8 cellular contexts compared by ENCODE assay signal in the genomic region with DNA sequence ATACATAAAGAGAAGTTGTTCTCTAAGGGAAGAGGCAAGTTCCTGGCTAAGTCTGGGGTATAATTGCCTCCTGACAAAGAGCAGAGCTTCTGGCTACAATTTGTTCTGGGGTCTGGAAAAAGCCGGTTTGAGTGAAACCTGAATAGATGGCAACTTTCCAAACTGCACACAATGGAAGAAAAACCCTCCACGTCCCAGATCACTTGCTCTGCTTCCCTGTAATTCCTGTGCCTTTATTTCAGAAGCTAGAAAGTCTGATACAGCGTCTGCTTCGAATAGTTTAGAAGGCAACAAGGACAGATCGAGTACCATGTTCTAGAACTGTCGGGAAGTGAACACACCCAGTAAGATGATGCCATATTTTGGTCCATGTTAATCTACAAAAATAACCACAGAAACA. TPM values are rescaled to one million over a fixed set of nuclear protein-coding genes. Genes with fewer than 3 reads are reported as not detected.
DNase-seq lines count a peak whose midpoint lies in the region; ATAC-seq lines count a peak whose summit lies in the region.

No MANE protein-coding gene starts in this region.

- in situ Hi-C loops in GM23248 (cut with MboI), result no loop called here

- ATAC-seq in HG03095 (IDR thresholded peaks at IDR 0.05; ENCODE audit: unreplicated experiment) (no peak), GM18517 (IDR thresholded peaks at IDR 0.05; ENCODE audit: unreplicated experiment) (no peak)

- peak overlapping the region; percentile 86 for H3K27ac ChIP-seq in GM23248

- peak; percentile 54 for DNase-seq in GM23248
- DNase-seq in NCI-H774 (lab: John Stamatoyannopoulos, UW), result peak; percentile 39
- peak; percentile 69 for DNase-seq in pons (ENCODE audit: low spot score)
- DNase-seq in germinal center (ENCODE audit: low spot score), result no peak
- no peak for DNase-seq in 8988T

- peak overlapping the region; percentile 92 for H3K9ac ChIP-seq in GM23248
- no peak overlapping the region for H3K9ac ChIP-seq in endocrine pancreas (ENCODE audit: control insufficient read depth, insufficient read depth, low read length)

- H3K4me1 ChIP-seq in GM23248 (ENCODE audit: insufficient read depth) (peaks cover 38% of the 10 kb centered on the region), endocrine pancreas (ENCODE audit: control insufficient read depth, insufficient read depth, low read length) (no peaks in the 10 kb centered on the region)

- H2AFZ ChIP-seq in GM23248, result peak overlapping the region; percentile 72

- H3K36me3 ChIP-seq in GM23248 (ENCODE audit: low read depth), result no peaks in the 10 kb centered on the region
- H3K36me3 ChIP-seq in endocrine pancreas (ENCODE audit: control insufficient read depth, insufficient read depth, low read length), result no peaks in the 10 kb centered on the region

- H3K4me3 ChIP-seq in GM23248, result peak overlapping the region; percentile 92
- H3K4me3 ChIP-seq in endocrine pancreas (ENCODE audit: control insufficient read depth, insufficient read depth, low read length), result peak overlapping the region; percentile 14

- H3K27me3 ChIP-seq in GM23248 (replicated peaks; ENCODE audit: insufficient read depth) (no peaks in the 10 kb centered on the region), endocrine pancreas (ENCODE audit: control insufficient read depth, insufficient read depth, low read length) (no peaks in the 10 kb centered on the region)

- peaks cover 39% of the 10 kb centered on the region for H3K79me2 ChIP-seq in GM23248 (ENCODE audit: insufficient read depth)

- peaks cover 48% of the 10 kb centered on the region for H3F3A ChIP-seq in GM23248 (ENCODE audit: insufficient read depth)

- H3K4me2 ChIP-seq in GM23248 (ENCODE audit: unreplicated experiment), result peak overlapping the region; percentile 72

- no peaks in the 10 kb centered on the region for H3K9me3 ChIP-seq in GM23248 (ENCODE audit: low read depth)
- H3K9me3 ChIP-seq in endocrine pancreas (ENCODE audit: control insufficient read depth, low read length), result no peaks in the 10 kb centered on the region

- H3K9me2 ChIP-seq in GM23248 (ENCODE audit: insufficient read depth), result no peaks in the 10 kb centered on the region

- WGBS in GM23248 (ENCODE audit: low coverage in 1 of 2, low lambda C conversion rate in 2 of 2, missing lambda C conversion rate in 2 of 2), 2 experiments, result 10 to 11% methylated on average over 6 of the region's 6 CpGs

- H4K20me1 ChIP-seq in GM23248 (ENCODE audit: insufficient read depth), result peaks cover 14% of the 10 kb centered on the region; the same call in 1 of the 2 replicates

RNA-seq across cellular contexts. Expression of a gene that starts 1.6 kb away (rescaled TPM):
- total RNA-seq in GM23248 (2014; rRNA removed; shearing (Covaris generic)), result 45.3 and 56.1 TPM in 2 replicates
- 16.1 and 18.7 TPM in 2 replicates for polyA plus RNA-seq in GM23248 (2016; fragmentation: Nextera tagmentation; extraction: Ambion mirVana)

RNA-seq across cellular contexts. Expression of a gene that starts 7.6 kb away (rescaled TPM):
- total RNA-seq in GM23248 (2014; rRNA removed; shearing (Covaris generic)), result 4.9 and 10.0 TPM in 2 replicates
- 2.5 and 2.7 TPM in 2 replicates for polyA plus RNA-seq in GM23248 (2016; fragmentation: Nextera tagmentation; extraction: Ambion mirVana)

RNA-seq across cellular contexts. Expression of a gene that starts 34.5 kb away (rescaled TPM):
- 26.7 and 35.7 TPM in 2 replicates for total RNA-seq in GM23248 (2014; rRNA removed; shearing (Covaris generic))
- polyA plus RNA-seq in GM23248 (2016; fragmentation: Nextera tagmentation; extraction: Ambion mirVana), result 19.3 and 21.6 TPM in 2 replicates

RNA-seq across cellular contexts. Expression of a gene that starts 36.1 kb away (rescaled TPM):
- total RNA-seq in GM23248 (2014; rRNA removed; shearing (Covaris generic)), result 4.0 and 7.0 TPM in 2 replicates
- polyA plus RNA-seq in GM23248 (2016; fragmentation: Nextera tagmentation; extraction: Ambion mirVana), result 0.81 and 0.89 TPM in 2 replicates

RNA-seq across cellular contexts. Expression of a gene that starts 41.1 kb away (rescaled TPM):
- total RNA-seq in GM23248 (2014; rRNA removed; shearing (Covaris generic)), result 124 and 137 TPM in 2 replicates
- 95.1 and 105 TPM in 2 replicates for polyA plus RNA-seq in GM23248 (2016; fragmentation: Nextera tagmentation; extraction: Ambion mirVana)

Comparison
In these comparisons a context has a peak if more than half of its experiments do, and no peak if none do; other contexts are left out.
1. DNase-seq: peak in GM23248 (single experiment), NCI-H774 (single experiment) and pons (single experiment); none in germinal center (single experiment) and 8988T (single experiment).